Comparison of ENCODE assay signal across 8 cellular contexts in the genomic region with DNA sequence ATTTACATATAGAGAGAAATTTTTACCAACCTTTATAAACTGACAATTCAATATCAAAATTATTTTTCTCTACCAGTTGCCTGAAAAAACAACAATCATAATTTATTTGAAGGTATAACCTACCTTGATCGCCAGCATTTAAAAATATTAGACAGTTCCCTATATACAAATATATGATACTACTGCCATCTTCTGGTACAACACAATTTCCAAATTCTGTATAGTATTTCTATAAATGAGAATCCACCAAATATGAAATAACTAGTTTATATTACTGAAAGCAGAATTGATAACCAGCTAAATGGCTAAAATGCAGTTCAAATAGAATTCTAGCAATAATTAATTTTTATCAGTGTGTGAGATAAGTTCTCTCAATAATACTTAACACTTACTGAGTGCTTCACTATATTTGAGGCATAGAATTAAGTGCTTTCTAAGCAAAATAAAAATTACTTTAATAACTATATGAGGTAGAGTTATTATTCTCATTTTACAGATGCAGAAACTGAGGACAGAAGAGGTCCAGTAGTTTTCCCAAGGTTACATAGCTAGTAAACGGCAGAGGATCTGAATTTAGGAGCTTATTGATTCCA.
A peak's percentile ranks its signal among the peaks of the same experiment; 100 is the strongest.
DNase-seq lines count a peak whose midpoint lies in the region; TF ChIP-seq lines count a peak whose summit lies in the region.
"Had no signal": no experiment of that assay in that cellular context is flagged by ENCODE, and none has a peak within 500 bp of the region (broad histone marks: within the 10 kb centered on the region; RNA-seq: fewer than 3 reads in every experiment).

No MANE protein-coding gene starts in this region.

- H3K9me3 ChIP-seq in neural cell (ENCODE audit: low read length) = no peaks in the 10 kb centered on the region

- H3K4me2 ChIP-seq in neural cell (ENCODE audit: low read length) = no peak overlapping the region

- no peak overlapping the region for H3K4me3 Mint-ChIP-seq in brain

- no peaks in the 10 kb centered on the region for H4K20me1 ChIP-seq in neural cell (ENCODE audit: insufficient read depth)

- no peak for TF ChIP-seq EP300 in neural cell (conservative IDR thresholded peaks at IDR 0.05; ENCODE audit: poor library complexity, severe bottlenecking)

- H3F3A ChIP-seq in neural cell (ENCODE audit: insufficient read depth, low read length, poor library complexity, severe bottlenecking) = no peaks in the 10 kb centered on the region

- no peaks in the 10 kb centered on the region for H3K36me3 ChIP-seq in neural cell (ENCODE audit: insufficient read depth, low read length)

- no peak overlapping the region for H3K27ac Mint-ChIP-seq in brain

- no peak overlapping the region for H3K9ac ChIP-seq in neural cell (ENCODE audit: low read length)

- TF ChIP-seq CTCF in brain (conservative IDR thresholded peaks at IDR 0.05) = peak; percentile 73 to 82
- peak; percentile 70 for TF ChIP-seq CTCF in neural cell (IDR thresholded peaks at IDR 0.05; ENCODE audit: poor library complexity, severe bottlenecking)

- TF ChIP-seq RAD21 in neural cell (conservative IDR thresholded peaks at IDR 0.05) = peak; percentile 79

- no peaks in the 10 kb centered on the region for H3K9me2 ChIP-seq in neural cell (ENCODE audit: insufficient read depth, low read length)

- H3K9me3 Mint-ChIP-seq in brain = no peaks in the 10 kb centered on the region

- no peak overlapping the region for H2AFZ ChIP-seq in neural cell (ENCODE audit: low read depth, low read length)

- no peaks in the 10 kb centered on the region for H3K27me3 ChIP-seq in neural cell (ENCODE audit: insufficient read depth, low read depth, low read length)

- no peak overlapping the region for H3K27ac ChIP-seq in neural cell (ENCODE audit: low read length)

- H3K79me2 ChIP-seq in neural cell (replicated peaks; ENCODE audit: insufficient read depth, low read length) = no peaks in the 10 kb centered on the region

- peak; percentile 32 for DNase-seq in ELR (ENCODE audit: low read depth)
- peak; percentile 25 for DNase-seq in NAMALWA (ENCODE audit: low spot score)
- no peak for DNase-seq in cerebellar nuclear complex (lab: John Stamatoyannopoulos, UW)
- DNase-seq in COLO668 (lab: John Stamatoyannopoulos, UW; ENCODE audit: unreplicated experiment) = no peak
- DNase-seq in mucosa of gallbladder (ENCODE audit: low spot score) = no peak
- DNase-seq: NCI-H1048 had no signal

- no peak overlapping the region for H3K4me3 ChIP-seq in neural cell (ENCODE audit: low read length)

- H3K4me1 Mint-ChIP-seq in brain = peaks cover 6% of the 10 kb centered on the region

- H3K36me3 Mint-ChIP-seq in brain = no peaks in the 10 kb centered on the region

- H3K27me3 Mint-ChIP-seq in brain = no peaks in the 10 kb centered on the region

TF ChIP-seq in neural cell, 6 proteins besides CTCF, POLR2A, EP300 and RAD21:
- TF ChIP-seq, protein P1, sequence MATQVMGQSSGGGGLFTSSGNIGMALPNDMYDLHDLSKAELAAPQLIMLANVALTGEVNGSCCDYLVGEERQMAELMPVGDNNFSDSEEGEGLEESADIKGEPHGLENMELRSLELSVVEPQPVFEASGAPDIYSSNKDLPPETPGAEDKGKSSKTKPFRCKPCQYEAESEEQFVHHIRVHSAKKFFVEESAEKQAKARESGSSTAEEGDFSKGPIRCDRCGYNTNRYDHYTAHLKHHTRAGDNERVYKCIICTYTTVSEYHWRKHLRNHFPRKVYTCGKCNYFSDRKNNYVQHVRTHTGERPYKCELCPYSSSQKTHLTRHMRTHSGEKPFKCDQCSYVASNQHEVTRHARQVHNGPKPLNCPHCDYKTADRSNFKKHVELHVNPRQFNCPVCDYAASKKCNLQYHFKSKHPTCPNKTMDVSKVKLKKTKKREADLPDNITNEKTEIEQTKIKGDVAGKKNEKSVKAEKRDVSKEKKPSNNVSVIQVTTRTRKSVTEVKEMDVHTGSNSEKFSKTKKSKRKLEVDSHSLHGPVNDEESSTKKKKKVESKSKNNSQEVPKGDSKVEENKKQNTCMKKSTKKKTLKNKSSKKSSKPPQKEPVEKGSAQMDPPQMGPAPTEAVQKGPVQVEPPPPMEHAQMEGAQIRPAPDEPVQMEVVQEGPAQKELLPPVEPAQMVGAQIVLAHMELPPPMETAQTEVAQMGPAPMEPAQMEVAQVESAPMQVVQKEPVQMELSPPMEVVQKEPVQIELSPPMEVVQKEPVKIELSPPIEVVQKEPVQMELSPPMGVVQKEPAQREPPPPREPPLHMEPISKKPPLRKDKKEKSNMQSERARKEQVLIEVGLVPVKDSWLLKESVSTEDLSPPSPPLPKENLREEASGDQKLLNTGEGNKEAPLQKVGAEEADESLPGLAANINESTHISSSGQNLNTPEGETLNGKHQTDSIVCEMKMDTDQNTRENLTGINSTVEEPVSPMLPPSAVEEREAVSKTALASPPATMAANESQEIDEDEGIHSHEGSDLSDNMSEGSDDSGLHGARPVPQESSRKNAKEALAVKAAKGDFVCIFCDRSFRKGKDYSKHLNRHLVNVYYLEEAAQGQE (IDR thresholded peaks at IDR 0.05; ENCODE audit: borderline replicate concordance) = no peak
- peak; percentile 78 for TF ChIP-seq SMC3 (conservative IDR thresholded peaks at IDR 0.05; ENCODE audit: poor library complexity)
TF ChIP-seq in neural cell: peak in this region for 1.

Comparison
In these comparisons a context has a peak if more than half of its experiments do, and no peak if none do; other contexts are left out.
1. DNase-seq: peak in ELR (single experiment) and NAMALWA (single experiment); none in cerebellar nuclear complex (0 of 2), COLO668 (single experiment) and mucosa of gallbladder (single experiment).